14 cellular contexts compared by ENCODE assay signal in the genomic region with DNA sequence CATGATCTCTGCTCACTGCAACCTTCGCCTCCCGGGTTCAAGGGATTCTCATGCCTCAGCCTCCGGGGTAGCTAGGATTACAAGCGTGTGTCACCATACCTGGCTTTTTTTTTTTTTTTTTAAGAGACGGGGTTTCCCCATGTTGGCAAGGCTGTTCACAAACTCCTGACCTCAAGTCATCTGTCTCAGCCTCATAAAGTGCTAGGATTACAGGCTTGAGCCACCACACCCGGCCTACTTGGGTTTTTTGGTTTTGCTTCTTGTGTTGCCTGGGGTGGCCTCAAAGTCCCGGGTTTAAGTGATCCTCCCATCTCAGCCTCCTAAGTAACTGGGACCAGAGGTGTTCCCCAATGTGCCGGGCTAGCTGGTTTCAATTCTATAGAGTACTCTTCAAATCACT.
DNase-seq lines count a peak whose midpoint lies in the region; TF ChIP-seq lines count a peak whose summit lies in the region.
"Had no signal": no experiment of that assay in that cellular context is flagged by ENCODE, and none has a peak within 500 bp of the region (broad histone marks: within the 10 kb centered on the region; RNA-seq: fewer than 3 reads in every experiment).

No MANE protein-coding gene starts in this region.

- H3K4me2 ChIP-seq in BLaER1 treated with 17β-estradiol and CSF1 and Interleukin-3, amounts not matched to agents 10 nM and 100 nM = peak overlapping the region in 2 of 11 experiments; percentile 27 to 83; a peak in 2 of 22 replicates
- no peak overlapping the region for H3K4me2 ChIP-seq in SK-N-SH
- H3K4me2 ChIP-seq: BLaER1 had no signal

- H3K9me2 ChIP-seq in SK-N-SH = no peaks in the 10 kb centered on the region

- no peaks in the 10 kb centered on the region for H3K36me3 Mint-ChIP-seq in activated T-helper 2 cell treated with anti-CD3 and anti-CD28 coated beads, Interferon-gamma antibody, Interleukin-2, Interleukin-4, amounts not matched to agents 10 μg/mL and 5 μg/mL and 100 μg/mL, durations not matched to agents 14 hours and 24 hours and 36 hours (ENCODE audit: low read depth)
- H3K36me3 Mint-ChIP-seq: CD8-positive, alpha-beta T cell had no signal

- no peaks in the 10 kb centered on the region for H4K20me1 ChIP-seq in BLaER1 treated with 17β-estradiol and CSF1 and Interleukin-3, amounts not matched to agents 10 nM and 100 nM
- H4K20me1 ChIP-seq in SK-N-SH (ENCODE audit: insufficient read depth) = no peaks in the 10 kb centered on the region
- H4K20me1 ChIP-seq: BLaER1 had no signal

- CTCF ChIA-PET in SK-N-SH (lab: Yijun Ruan, JAX) = interaction anchor here (0.9 kb wide), 1 partner anchor 30 kb away, joined by 3 read pairs; no protein-coding TSS in a partner anchor

- no peak overlapping the region for H3K4me3 ChIP-seq in BLaER1 treated with 17β-estradiol and CSF1 and Interleukin-3, amounts not matched to agents 10 nM and 100 nM
- no peak overlapping the region for H3K4me3 ChIP-seq in GM12865 (ENCODE audit: low read depth, low read length)
- H3K4me3 ChIP-seq in SK-N-SH (ENCODE audit: low read depth in 2 of 2, low read length in 1 of 2) = no peak overlapping the region
- H3K4me3 ChIP-seq: BLaER1, HAP-1 had no signal

- WGBS in SK-N-SH (ENCODE audit: low lambda C conversion rate) = 21% methylated on average over 8 of the region's 8 CpGs

- H3K4me3 Mint-ChIP-seq in activated T-helper 2 cell treated with anti-CD3 and anti-CD28 coated beads, Interferon-gamma antibody, Interleukin-2, Interleukin-4, amounts not matched to agents 10 μg/mL and 5 μg/mL and 100 μg/mL, durations not matched to agents 14 hours and 24 hours and 36 hours (ENCODE audit: low read depth) = no peak overlapping the region
- H3K4me3 Mint-ChIP-seq: CD8-positive, alpha-beta T cell had no signal

- no peaks in the 10 kb centered on the region for H3K9me3 Mint-ChIP-seq in activated T-helper 2 cell treated with anti-CD3 and anti-CD28 coated beads, Interferon-gamma antibody, Interleukin-2, Interleukin-4, amounts not matched to agents 10 μg/mL and 5 μg/mL and 100 μg/mL, durations not matched to agents 14 hours and 24 hours and 36 hours
- H3K9me3 Mint-ChIP-seq: CD8-positive, alpha-beta T cell had no signal

- POLR2A ChIA-PET in SK-N-SH (lab: Yijun Ruan, JAX) = no interaction called here

- no peaks in the 10 kb centered on the region for H3K79me2 ChIP-seq in SK-N-SH (ENCODE audit: insufficient read depth)

- H3K4me1 Mint-ChIP-seq in activated T-helper 2 cell treated with anti-CD3 and anti-CD28 coated beads, Interferon-gamma antibody, Interleukin-2, Interleukin-4, amounts not matched to agents 10 μg/mL and 5 μg/mL and 100 μg/mL, durations not matched to agents 14 hours and 24 hours and 36 hours (ENCODE audit: low read depth) = peaks cover 13% of the 10 kb centered on the region

- H3K27me3 ChIP-seq in BLaER1 treated with 17β-estradiol and CSF1 and Interleukin-3, amounts not matched to agents 10 nM and 100 nM = no peaks in the 10 kb centered on the region
- H3K27me3 ChIP-seq in SK-N-SH (ENCODE audit: insufficient read depth) = peaks cover 28% of the 10 kb centered on the region; the same call in 1 of the 2 replicates
- H3K27me3 ChIP-seq: BLaER1 had no signal

- H3K4me1 ChIP-seq in BLaER1 treated with 17β-estradiol and CSF1 and Interleukin-3, amounts not matched to agents 10 nM and 100 nM = peaks cover 10 to 62% (median 32%) of the 10 kb centered on the region in 10 experiments
- H3K4me1 ChIP-seq in SK-N-SH (ENCODE audit: control insufficient read depth in 1 of 2, insufficient read depth in 2 of 2, low read depth in 1 of 2, low read length in 1 of 2) = peaks cover 0 to 2% of the 10 kb centered on the region in 2 experiments; a peak in 1 of 4 replicates
- H3K4me1 ChIP-seq: HAP-1 had no signal

- TF ChIP-seq RAD21 in SK-N-SH (IDR thresholded peaks at IDR 0.05; ENCODE audit: low read length) = no peak

- TF ChIP-seq EP300 in SK-N-SH (IDR thresholded peaks at IDR 0.05; ENCODE audit: borderline replicate concordance in 1 of 2, low read depth in 1 of 2, low read length in 1 of 2) = no peak

- peaks cover 4 to 10% (median 5%) of the 10 kb centered on the region in 11 experiments; a peak in 12 of 22 replicates for H3K9me3 ChIP-seq in BLaER1 treated with 17β-estradiol and CSF1 and Interleukin-3, amounts not matched to agents 10 nM and 100 nM (replicated peaks in 1 of 11)
- H3K9me3 ChIP-seq in SK-N-SH = no peaks in the 10 kb centered on the region
- H3K9me3 ChIP-seq: HAP-1 had no signal

- no peaks in the 10 kb centered on the region for H3K36me3 ChIP-seq in BLaER1 treated with 17β-estradiol and CSF1 and Interleukin-3, amounts not matched to agents 10 nM and 100 nM
- H3K36me3 ChIP-seq in SK-N-SH (replicated peaks in 1 of 2; ENCODE audit: control insufficient read depth in 1 of 2, insufficient read depth in 2 of 2, low read length in 1 of 2) = no peaks in the 10 kb centered on the region
- H3K36me3 ChIP-seq: BLaER1, HAP-1 had no signal

- H3K27ac Mint-ChIP-seq in activated T-helper 2 cell treated with anti-CD3 and anti-CD28 coated beads, Interferon-gamma antibody, Interleukin-2, Interleukin-4, amounts not matched to agents 10 μg/mL and 5 μg/mL and 100 μg/mL, durations not matched to agents 14 hours and 24 hours and 36 hours = no peak overlapping the region
- H3K27ac Mint-ChIP-seq: CD8-positive, alpha-beta T cell had no signal

- DNase-seq in GM12865 (ENCODE audit: low read depth) = peak; percentile 31
- DNase-seq in RPMI8226 = peak; percentile 23
- peak; percentile 81 for DNase-seq in myocyte (ENCODE audit: low read depth)
- DNase-seq in NCI-H1436 treated with DMSO at 0.1 percent for 48 hours (lab: John Stamatoyannopoulos, UW) = no peak
- DNase-seq in SK-N-SH = no peak
- DNase-seq in activated T-helper 2 cell treated with anti-CD3 and anti-CD28 coated beads, Interferon-gamma antibody, Interleukin-2, Interleukin-4, amounts not matched to agents 10 μg/mL and 5 μg/mL and 100 μg/mL, durations not matched to agents 14 hours and 24 hours and 36 hours (ENCODE audit: low spot score) = no peak
- DNase-seq: 8988T; CD8-positive, alpha-beta T cell; DMS 273 treated with DMSO at 0.1 percent for 48 hours; DMS53; DND-41 had no signal

- TF ChIP-seq CTCF in GM12865 (IDR thresholded peaks at IDR 0.05; ENCODE audit: insufficient read depth, low read depth, low read length, missing control alignments) (no peak), SK-N-SH (IDR thresholded peaks at IDR 0.05) (no peak)

- H3K9ac ChIP-seq in BLaER1 treated with 17β-estradiol and CSF1 and Interleukin-3, amounts not matched to agents 10 nM and 100 nM = no peak overlapping the region
- no peak overlapping the region for H3K9ac ChIP-seq in SK-N-SH
- H3K9ac ChIP-seq: BLaER1 had no signal

- intact Hi-C loops in activated T-helper 2 cell treated with anti-CD3 and anti-CD28 coated beads, Interferon-gamma antibody, Interleukin-2, Interleukin-4, amounts not matched to agents 10 μg/mL and 5 μg/mL and 100 μg/mL, durations not matched to agents 14 hours and 24 hours and 36 hours (cut with micrococcal nuclease) = no loop called here

- H3F3A ChIP-seq in SK-N-SH (replicated peaks; ENCODE audit: insufficient read depth) = no peaks in the 10 kb centered on the region

- H3K27ac ChIP-seq in BLaER1 treated with 17β-estradiol and CSF1 and Interleukin-3, amounts not matched to agents 10 nM and 100 nM = peak overlapping the region in 7 of 11 experiments; percentile 87 to 98 (median 93); a peak in 11 of 22 replicates
- no peak overlapping the region for H3K27ac ChIP-seq in SK-N-SH (ENCODE audit: low read depth in 2 of 2, low read length in 1 of 2)
- H3K27ac ChIP-seq: BLaER1 had no signal

- H2AFZ ChIP-seq in SK-N-SH (ENCODE audit: low read depth) = no peak overlapping the region

- H3K27me3 Mint-ChIP-seq in activated T-helper 2 cell treated with anti-CD3 and anti-CD28 coated beads, Interferon-gamma antibody, Interleukin-2, Interleukin-4, amounts not matched to agents 10 μg/mL and 5 μg/mL and 100 μg/mL, durations not matched to agents 14 hours and 24 hours and 36 hours (ENCODE audit: low read depth) = peaks cover 8% of the 10 kb centered on the region

TF ChIP-seq in SK-N-SH, 30 proteins besides CTCF, POLR2A, EP300 and RAD21:
- TF ChIP-seq YY1 (IDR thresholded peaks at IDR 0.05; ENCODE audit: low read depth) (no peak), FOXM1 (IDR thresholded peaks at IDR 0.05; ENCODE audit: low read depth) (no peak), NRF1 (IDR thresholded peaks at IDR 0.05; ENCODE audit: low read depth, low read length) (no peak)
- TF ChIP-seq, protein P1, sequence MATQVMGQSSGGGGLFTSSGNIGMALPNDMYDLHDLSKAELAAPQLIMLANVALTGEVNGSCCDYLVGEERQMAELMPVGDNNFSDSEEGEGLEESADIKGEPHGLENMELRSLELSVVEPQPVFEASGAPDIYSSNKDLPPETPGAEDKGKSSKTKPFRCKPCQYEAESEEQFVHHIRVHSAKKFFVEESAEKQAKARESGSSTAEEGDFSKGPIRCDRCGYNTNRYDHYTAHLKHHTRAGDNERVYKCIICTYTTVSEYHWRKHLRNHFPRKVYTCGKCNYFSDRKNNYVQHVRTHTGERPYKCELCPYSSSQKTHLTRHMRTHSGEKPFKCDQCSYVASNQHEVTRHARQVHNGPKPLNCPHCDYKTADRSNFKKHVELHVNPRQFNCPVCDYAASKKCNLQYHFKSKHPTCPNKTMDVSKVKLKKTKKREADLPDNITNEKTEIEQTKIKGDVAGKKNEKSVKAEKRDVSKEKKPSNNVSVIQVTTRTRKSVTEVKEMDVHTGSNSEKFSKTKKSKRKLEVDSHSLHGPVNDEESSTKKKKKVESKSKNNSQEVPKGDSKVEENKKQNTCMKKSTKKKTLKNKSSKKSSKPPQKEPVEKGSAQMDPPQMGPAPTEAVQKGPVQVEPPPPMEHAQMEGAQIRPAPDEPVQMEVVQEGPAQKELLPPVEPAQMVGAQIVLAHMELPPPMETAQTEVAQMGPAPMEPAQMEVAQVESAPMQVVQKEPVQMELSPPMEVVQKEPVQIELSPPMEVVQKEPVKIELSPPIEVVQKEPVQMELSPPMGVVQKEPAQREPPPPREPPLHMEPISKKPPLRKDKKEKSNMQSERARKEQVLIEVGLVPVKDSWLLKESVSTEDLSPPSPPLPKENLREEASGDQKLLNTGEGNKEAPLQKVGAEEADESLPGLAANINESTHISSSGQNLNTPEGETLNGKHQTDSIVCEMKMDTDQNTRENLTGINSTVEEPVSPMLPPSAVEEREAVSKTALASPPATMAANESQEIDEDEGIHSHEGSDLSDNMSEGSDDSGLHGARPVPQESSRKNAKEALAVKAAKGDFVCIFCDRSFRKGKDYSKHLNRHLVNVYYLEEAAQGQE (IDR thresholded peaks at IDR 0.05; ENCODE audit: low read depth, low read length) = no peak

Comparison
In these comparisons a context has a peak if more than half of its experiments do, and no peak if none do; other contexts are left out.
1. H3K27ac ChIP-seq: peak in BLaER1 treated with 17β-estradiol and CSF1 and Interleukin-3, amounts not matched to agents 10 nM and 100 nM (7 of 11); none in SK-N-SH (0 of 2).
2. DNase-seq: peak in GM12865 (single experiment), RPMI8226 (single experiment) and myocyte (single experiment); none in NCI-H1436 treated with DMSO at 0.1 percent for 48 hours (single experiment), SK-N-SH (single experiment) and activated T-helper 2 cell treated with anti-CD3 and anti-CD28 coated beads, Interferon-gamma antibody, Interleukin-2, Interleukin-4, amounts not matched to agents 10 μg/mL and 5 μg/mL and 100 μg/mL, durations not matched to agents 14 hours and 24 hours and 36 hours (single experiment).